Comparison of ENCODE assay signal across 1 cellular context in genomic region chr22:49973018-49973965, GRCh38.
A peak's percentile ranks its signal among the peaks of the same experiment; 100 is the strongest.
TF ChIP-seq lines count a peak whose summit lies in the region.

No MANE protein-coding gene starts in this region.

TF ChIP-seq in HEK293, 187 proteins besides CTCF, POLR2A, EP300 and RAD21 (continued from another document):
- peak; percentile 80; the same call in 1 of the 2 replicates for TF ChIP-seq ZNF571 (tag by site-specific recombination; IDR thresholded peaks at IDR 0.05)
- peak; percentile 40; the same call in 1 of the 2 replicates for TF ChIP-seq ZNF621 (tag by site-specific recombination; IDR thresholded peaks at IDR 0.05)
- TF ChIP-seq ZNF692 (tag by site-specific recombination; IDR thresholded peaks at IDR 0.05), result no peak
- TF ChIP-seq ZNF10 (tag by site-specific recombination; IDR thresholded peaks at IDR 0.05), result no peak
- TF ChIP-seq ZNF585B (tag by site-specific recombination; IDR thresholded peaks at IDR 0.05), result no peak
- TF ChIP-seq, protein P1, sequence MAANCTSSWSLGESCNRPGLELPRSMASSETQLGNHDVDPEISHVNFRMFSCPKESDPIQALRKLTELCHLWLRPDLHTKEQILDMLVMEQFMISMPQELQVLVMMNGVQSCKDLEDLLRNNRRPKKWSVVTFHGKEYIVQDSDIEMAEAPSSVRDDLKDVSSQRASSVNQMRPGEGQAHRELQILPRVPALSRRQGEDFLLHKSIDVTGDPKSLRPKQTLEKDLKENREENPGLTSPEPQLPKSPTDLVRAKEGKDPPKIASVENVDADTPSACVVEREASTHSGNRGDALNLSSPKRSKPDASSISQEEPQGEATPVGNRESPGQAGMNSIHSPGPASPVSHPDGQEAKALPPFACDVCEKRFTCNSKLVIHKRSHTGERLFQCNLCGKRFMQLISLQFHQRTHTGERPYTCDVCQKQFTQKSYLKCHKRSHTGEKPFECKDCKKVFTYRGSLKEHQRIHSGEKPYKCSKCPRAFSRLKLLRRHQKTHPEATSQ (tag by site-specific recombination; IDR thresholded peaks at IDR 0.05), result 0 out of 2 replicates have a peak, but pooled peaks have one; percentile 8
- no peak for TF ChIP-seq BCL11B (tag by site-specific recombination; IDR thresholded peaks at IDR 0.05; ENCODE audit: low read depth)
- peak; percentile 97 for TF ChIP-seq ZNF18 (tag by site-specific recombination; IDR thresholded peaks at IDR 0.05)
- peak; percentile 15; the same call in 1 of the 2 replicates for TF ChIP-seq ZNF311 (tag by site-specific recombination; IDR thresholded peaks at IDR 0.05; ENCODE audit: borderline replicate concordance)
- TF ChIP-seq ZNF211 (tag by site-specific recombination; IDR thresholded peaks at IDR 0.05; ENCODE audit: low read depth), result peak; percentile 62; the same call in 1 of the 2 replicates
- 0 out of 2 replicates have a peak, but pooled peaks have one; percentile 44 for TF ChIP-seq ZNF560 (tag by site-specific recombination; IDR thresholded peaks at IDR 0.05; ENCODE audit: borderline replicate concordance)
